ENCODE assay signal across 8 cellular contexts in genomic region chr20:478949-479429, GRCh38.
DNase-seq lines count a peak whose midpoint lies in the region; ATAC-seq and TF ChIP-seq lines count a peak whose summit lies in the region.

No MANE protein-coding gene starts in this region.

- H3K9me3 Mint-ChIP-seq in memory B cell = no peaks in the 10 kb centered on the region

- H3K4me3 Mint-ChIP-seq in memory B cell = no peak overlapping the region

- TF ChIP-seq CTCF in 22Rv1 (IDR thresholded peaks at IDR 0.05) = peak; percentile 80

- ATAC-seq in memory B cell (ENCODE audit: low read depth) (peak; percentile 67), HG03442 (IDR thresholded peaks at IDR 0.05; ENCODE audit: unreplicated experiment) (no peak), HG02870 (IDR thresholded peaks at IDR 0.05; ENCODE audit: unreplicated experiment) (no peak)

- no peaks in the 10 kb centered on the region for H3K27me3 Mint-ChIP-seq in memory B cell

- DNase-seq in EH (ENCODE audit: low read depth) = peak; percentile 72
- DNase-seq in MV-4-11 (lab: John Stamatoyannopoulos, UW) = peak; percentile 66
- DNase-seq in RPMI8226 = peak; percentile 73
- peak; percentile 80 for DNase-seq in dedifferentiated amniotic fluid mesenchymal stem cell (ENCODE audit: extremely low spot score)
- peak; percentile 21 to 59 for DNase-seq in memory B cell (ENCODE audit: low spot score in 2 of 2)

- peaks cover 12% of the 10 kb centered on the region for H3K36me3 Mint-ChIP-seq in memory B cell

- peak overlapping the region; percentile 6 for H3K27ac Mint-ChIP-seq in memory B cell

- peak overlapping the region; percentile 65 for H3K27ac ChIP-seq in 22Rv1

- H3K4me1 Mint-ChIP-seq in memory B cell = peaks cover 3% of the 10 kb centered on the region
